Comparison of ENCODE assay signal across 12 cellular contexts in genomic region chr14:99247091-99247729, GRCh38. TPM values are rescaled to one million over a fixed set of nuclear protein-coding genes. Genes with fewer than 3 reads are reported as not detected.
DNase-seq lines count a peak whose midpoint lies in the region; TF ChIP-seq lines count a peak whose summit lies in the region.
"Had no signal": no experiment of that assay in that cellular context is flagged by ENCODE, and none has a peak within 500 bp of the region (broad histone marks: within the 10 kb centered on the region; RNA-seq: fewer than 3 reads in every experiment).

No MANE protein-coding gene starts in this region.

- H3K9ac ChIP-seq in NT2/D1 (ENCODE audit: insufficient read length, low read depth) (peak overlapping the region; percentile 78), endodermal cell (ENCODE audit: extremely low read depth, low read length, poor library complexity, severe bottlenecking) (peak overlapping the region; percentile 47), Karpas-422 (ENCODE audit: low read length) (no peak overlapping the region)

- H3K27ac ChIP-seq in CD4-positive, alpha-beta memory T cell (ENCODE audit: low read depth, low read length), result peak overlapping the region; percentile 98
- H3K27ac ChIP-seq in endodermal cell (ENCODE audit: low read depth, low read length) (no peak overlapping the region), Karpas-422 (ENCODE audit: low read length) (no peak overlapping the region)
- H3K27ac ChIP-seq: HL-60 had no signal

- H3K36me3 Mint-ChIP-seq in CD4-positive, alpha-beta memory T cell, result peaks cover 48 to 76% of the 10 kb centered on the region in 2 donors
- H3K36me3 Mint-ChIP-seq in endodermal cell (ENCODE audit: low read depth) (no peaks in the 10 kb centered on the region), nephron progenitor cell (ENCODE audit: low read depth) (no peaks in the 10 kb centered on the region)

- H3K4me3 ChIP-seq in CD4-positive, alpha-beta memory T cell (ENCODE audit: low read length in 2 of 2), result peak overlapping the region; percentile 17 to 60
- peak overlapping the region; percentile 51 for H3K4me3 ChIP-seq in NT2/D1 (ENCODE audit: insufficient read length, low read depth)
- peak overlapping the region; percentile 78 for H3K4me3 ChIP-seq in endodermal cell (ENCODE audit: low read length)
- H3K4me3 ChIP-seq in Karpas-422 (ENCODE audit: low read length), result no peak overlapping the region

- H3K27me3 Mint-ChIP-seq in CD4-positive, alpha-beta memory T cell, result no peaks in the 10 kb centered on the region
- peaks cover 2% of the 10 kb centered on the region for H3K27me3 Mint-ChIP-seq in endodermal cell (ENCODE audit: insufficient read depth)
- peaks cover 90% of the 10 kb centered on the region for H3K27me3 Mint-ChIP-seq in nephron progenitor cell (ENCODE audit: low read depth, poor library complexity)

- peaks cover 16% of the 10 kb centered on the region for H3K36me3 ChIP-seq in CD4-positive, alpha-beta memory T cell (ENCODE audit: insufficient read depth, low read length)
- H3K36me3 ChIP-seq in NT2/D1 (ENCODE audit: insufficient read depth, insufficient read length, low read length) (no peaks in the 10 kb centered on the region), endodermal cell (ENCODE audit: control insufficient read depth, insufficient read depth, low read length) (no peaks in the 10 kb centered on the region), Karpas-422 (ENCODE audit: insufficient read depth, low read length) (no peaks in the 10 kb centered on the region)

- H2AFZ ChIP-seq in Karpas-422 (ENCODE audit: low read length), result no peak overlapping the region

- no peak for TF ChIP-seq CTCF in endodermal cell (conservative IDR thresholded peaks at IDR 0.05)
- TF ChIP-seq CTCF in nephron progenitor cell (IDR thresholded peaks at IDR 0.05), result no peak

- H3K79me2 ChIP-seq in Karpas-422 (ENCODE audit: low read length), result no peaks in the 10 kb centered on the region

- H3K27me3 ChIP-seq in CD4-positive, alpha-beta memory T cell (ENCODE audit: insufficient read depth, low read length), result no peaks in the 10 kb centered on the region
- peaks cover 20% of the 10 kb centered on the region for H3K27me3 ChIP-seq in NT2/D1 (ENCODE audit: insufficient read depth, insufficient read length)
- H3K27me3 ChIP-seq in endodermal cell (ENCODE audit: control insufficient read depth, insufficient read depth, low read length, poor library complexity, severe bottlenecking), result no peaks in the 10 kb centered on the region
- no peaks in the 10 kb centered on the region for H3K27me3 ChIP-seq in Karpas-422 (ENCODE audit: low read length)

- H3K4me1 ChIP-seq in CD4-positive, alpha-beta memory T cell (ENCODE audit: insufficient read depth, low read length), result peaks cover 91% of the 10 kb centered on the region
- peaks cover 12% of the 10 kb centered on the region for H3K4me1 ChIP-seq in NT2/D1 (ENCODE audit: insufficient read depth, insufficient read length)
- H3K4me1 ChIP-seq in endodermal cell (ENCODE audit: control insufficient read depth, insufficient read depth, low read length), result peaks cover 19% of the 10 kb centered on the region
- no peaks in the 10 kb centered on the region for H3K4me1 ChIP-seq in Karpas-422 (ENCODE audit: low read length)

- intact Hi-C loops in CD4-positive, alpha-beta memory T cell (cut with micrococcal nuclease), result loop anchor here (2.0 kb wide), 1 partner anchor 16 kb away; no protein-coding TSS in a partner anchor

- H3K9me3 Mint-ChIP-seq in CD4-positive, alpha-beta memory T cell, result peaks cover 0 to 18% (median 0%) of the 10 kb centered on the region in 8 donors
- H3K9me3 Mint-ChIP-seq in endodermal cell, result no peaks in the 10 kb centered on the region
- no peaks in the 10 kb centered on the region for H3K9me3 Mint-ChIP-seq in nephron progenitor cell

- H3K4me3 Mint-ChIP-seq in CD4-positive, alpha-beta memory T cell, result peak overlapping the region; percentile 89 to 96 (median 93)
- H3K4me3 Mint-ChIP-seq in endodermal cell (peak overlapping the region; percentile 71), nephron progenitor cell (peak overlapping the region; percentile 76)

- 51 to 70% methylated on average over 6 to 10 of the region's 10 CpGs for WGBS in endodermal cell (ENCODE audit: insufficient coverage in 1 of 2, insufficient read length in 1 of 2), 2 experiments

- H3K4me1 Mint-ChIP-seq in CD4-positive, alpha-beta memory T cell, result peaks cover 65 to 89% (median 79%) of the 10 kb centered on the region in 4 donors
- peaks cover 51% of the 10 kb centered on the region for H3K4me1 Mint-ChIP-seq in endodermal cell
- H3K4me1 Mint-ChIP-seq in nephron progenitor cell, result peaks cover 49% of the 10 kb centered on the region

- H3K27ac Mint-ChIP-seq in CD4-positive, alpha-beta memory T cell, result peak overlapping the region; percentile 96 to 100 (median 99)
- H3K27ac Mint-ChIP-seq in endodermal cell (peak overlapping the region; percentile 89), nephron progenitor cell (no peak overlapping the region)

- H3K9me3 ChIP-seq in CD4-positive, alpha-beta memory T cell (ENCODE audit: control insufficient read depth in 1 of 2, low read length in 2 of 2), result no peaks in the 10 kb centered on the region
- H3K9me3 ChIP-seq in NT2/D1 (ENCODE audit: insufficient read depth, low read length), result no peaks in the 10 kb centered on the region
- no peaks in the 10 kb centered on the region for H3K9me3 ChIP-seq in endodermal cell (ENCODE audit: control insufficient read depth, low read length)
- no peaks in the 10 kb centered on the region for H3K9me3 ChIP-seq in Karpas-422 (ENCODE audit: low read length)

- H3K9me2 ChIP-seq in Karpas-422 (replicated peaks; ENCODE audit: insufficient read depth, low read length), result no peaks in the 10 kb centered on the region

- no peak for DNase-seq in CD4-positive, alpha-beta memory T cell
- DNase-seq in NT2/D1 (ENCODE audit: low read depth, low spot score) (no peak), endodermal cell (peak; percentile 70), nephron progenitor cell (no peak), NCI-H187 treated with DMSO at 0.1 percent for 48 hours (lab: John Stamatoyannopoulos, UW) (no peak), NCI-H1694 (lab: John Stamatoyannopoulos, UW) (no peak), NCI-H748 treated with DMSO at 0.1 percent for 48 hours (lab: John Stamatoyannopoulos, UW) (no peak), Karpas-422 (no peak)
- DNase-seq: aorta, C1 segment of cervical spinal cord, SHP77 treated with DMSO at 0.1 percent for 48 hours had no signal

- H4K20me1 ChIP-seq in Karpas-422 (ENCODE audit: insufficient read depth, low read depth, low read length), result no peaks in the 10 kb centered on the region

- POLR2A ChIA-PET in CD4-positive, alpha-beta memory T cell (lab: Charles Lee; ENCODE audit: partially characterized antibody), result interaction anchor here (1.1 to 87.2 kb wide), 4 partner anchors 3 to 1539 kb away, joined by 3 to 6015 read pairs (median 3010); partner anchors contain the start of gene BCL11B

- H3K4me2 ChIP-seq in Karpas-422 (ENCODE audit: low read depth, low read length, poor library complexity, severe bottlenecking), result no peak overlapping the region

- CTCF ChIA-PET in CD4-positive, alpha-beta memory T cell (lab: Charles Lee; ENCODE audit: partially characterized antibody), result interaction anchor here (3.7 to 12.8 kb wide), 2 partner anchors 12 to 18 kb away, joined by 27 to 181 read pairs; no protein-coding TSS in a partner anchor

RNA-seq across cellular contexts. Expression of gene BCL11B, which starts 24.8 kb away (rescaled TPM):
- 100 to 1,000 TPM; 163 to 165 TPM for total RNA-seq in CD4-positive, alpha-beta memory T cell
- polyA plus RNA-seq in CD4-positive, alpha-beta memory T cell, result 10 to 100 TPM in 1 of 2 donors, 1 to 10 TPM in 1; 2.6 to 11.6 TPM
- total RNA-seq in endodermal cell, result 1 to 10 TPM; 5.7 to 6.0 TPM
- polyA plus RNA-seq in endodermal cell (2013, experiment 1 of 2), result 1.2 TPM
- polyA plus RNA-seq in endodermal cell (2013, experiment 2 of 2), result 1.6 TPM
- total RNA-seq in Karpas-422 (2014; rRNA removed; shearing (Covaris generic); ENCODE audit: low replicate concordance), result not detected in 2 replicates

Comparison
In these comparisons a context has a peak if more than half of its experiments do, and no peak if none do; other contexts are left out.
1. RNA of gene BCL11B, which starts 24.8 kb away (total RNA-seq): 163 to 165 TPM in CD4-positive, alpha-beta memory T cell; 5.7 to 6.0 TPM in endodermal cell and not detected in Karpas-422; every median in the first group is over 10 times any median in the second.
2. Peak in every context shown above with its lines, with median percentiles within 50 percentile points of each other: H3K4me3 Mint-ChIP-seq.